ENCODE assay signal across 8 cellular contexts in the genomic region with DNA sequence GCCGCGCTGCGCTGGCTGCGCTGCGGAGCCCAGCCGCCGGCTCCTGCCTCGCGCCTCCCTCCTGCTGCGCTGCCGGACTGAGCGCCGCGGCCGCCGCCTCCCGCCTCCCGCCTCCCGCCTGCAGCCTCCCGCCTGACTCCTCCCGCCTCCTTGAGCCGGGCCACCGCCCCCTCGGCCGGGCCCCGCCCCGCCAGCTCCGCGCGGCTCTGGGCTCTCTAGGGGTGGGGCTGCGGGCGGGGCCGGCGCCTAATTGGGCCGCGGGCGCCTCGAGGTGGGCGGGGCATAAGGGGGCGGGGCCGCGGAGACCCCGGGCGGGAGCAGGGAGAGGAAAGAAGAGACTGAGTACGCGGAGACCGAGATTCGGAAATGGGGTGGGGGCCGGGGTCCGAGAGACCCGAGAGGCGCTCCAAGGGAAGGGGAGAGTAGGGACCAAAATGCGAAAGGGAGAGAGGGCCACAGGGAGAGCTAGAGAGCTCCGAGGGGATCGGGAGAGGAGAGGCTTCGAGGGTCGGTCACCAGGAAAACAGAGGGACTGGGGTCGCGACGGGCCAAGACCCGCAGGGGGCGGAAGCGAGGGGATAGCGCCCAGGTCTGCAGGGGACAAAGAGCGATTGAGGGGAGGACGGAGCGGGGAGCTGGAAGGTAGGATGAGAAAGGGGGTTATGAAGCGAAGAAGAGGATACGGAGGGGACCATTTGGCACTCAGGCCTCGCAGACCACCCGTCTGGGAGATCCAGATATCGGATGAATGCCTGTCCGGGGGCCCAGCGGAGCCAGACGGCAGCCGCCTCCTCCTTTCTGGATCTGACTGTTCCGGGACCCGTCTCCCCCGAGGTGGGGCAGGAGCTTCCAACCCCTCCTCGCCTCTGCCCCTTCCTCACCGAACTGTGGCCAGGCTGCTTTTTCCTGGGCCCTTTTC. TPM values are rescaled to one million over a fixed set of nuclear protein-coding genes. Genes with fewer than 3 reads are reported as not detected.
DNase-seq lines count a peak whose midpoint lies in the region; ATAC-seq and TF ChIP-seq lines count a peak whose summit lies in the region.

A gene (minus strand): TSS at position 79 of the 919 bp plus-strand sequence. CDS start 255 bp downstream, outside the sequence.

- H3K4me1 Mint-ChIP-seq in activated CD4-positive, alpha-beta T cell treated with anti-CD3 and anti-CD28 coated beads for 36 hours, result peaks cover 44% of the 10 kb centered on the region
- H3K4me1 Mint-ChIP-seq in chondrocyte (ENCODE audit: low read depth), result peaks cover 20% of the 10 kb centered on the region

- H3K36me3 Mint-ChIP-seq in activated CD4-positive, alpha-beta T cell treated with anti-CD3 and anti-CD28 coated beads for 36 hours (ENCODE audit: low read depth), result no peaks in the 10 kb centered on the region
- no peaks in the 10 kb centered on the region for H3K36me3 Mint-ChIP-seq in chondrocyte (ENCODE audit: low read depth)

- CTCF ChIA-PET in activated CD4-positive, alpha-beta T cell treated with anti-CD3 and anti-CD28 coated beads for 36 hours (lab: Charles Lee), result interaction anchor here (0.5 to 1.7 kb wide), 5 partner anchors 47 to 190 kb away, joined by 3 to 4 read pairs (median 4); no protein-coding TSS in a partner anchor

- H3K27me3 Mint-ChIP-seq in activated CD4-positive, alpha-beta T cell treated with anti-CD3 and anti-CD28 coated beads for 36 hours, result peaks cover 41% of the 10 kb centered on the region
- peaks cover 29% of the 10 kb centered on the region for H3K27me3 Mint-ChIP-seq in chondrocyte (ENCODE audit: low read depth)

- TF ChIP-seq CTCF in chondrocyte (IDR thresholded peaks at IDR 0.05), result peak; percentile 56

- no peak within 1 kb of the TSS for H3K27ac Mint-ChIP-seq in activated CD4-positive, alpha-beta T cell treated with anti-CD3 and anti-CD28 coated beads for 36 hours
- no peak within 1 kb of the TSS for H3K27ac Mint-ChIP-seq in chondrocyte (ENCODE audit: unreplicated experiment)

- peak within 1 kb of the TSS; percentile 64 for H3K4me3 Mint-ChIP-seq in activated CD4-positive, alpha-beta T cell treated with anti-CD3 and anti-CD28 coated beads for 36 hours
- peak within 1 kb of the TSS; percentile 74 for H3K4me3 Mint-ChIP-seq in chondrocyte (ENCODE audit: unreplicated experiment)

- ATAC-seq in GM18858 (IDR thresholded peaks at IDR 0.05; ENCODE audit: unreplicated experiment), result peak; percentile 42
- peak; percentile 84 for ATAC-seq in HG03135 (IDR thresholded peaks at IDR 0.05; ENCODE audit: unreplicated experiment)
- peak; percentile 79 for ATAC-seq in activated CD4-positive, alpha-beta T cell treated with anti-CD3 and anti-CD28 coated beads for 36 hours

- DNase-seq in A172 (ENCODE audit: low spot score) (peak; percentile 76), NCI-H2227 treated with DMSO at 0.1 percent for 48 hours (lab: John Stamatoyannopoulos, UW) (peak; percentile 88), chondrocyte (ENCODE audit: low spot score) (no peak), left kidney (ENCODE audit: low read depth, low spot score) (peak; percentile 98)
- peak; percentile 93 for DNase-seq in activated CD4-positive, alpha-beta T cell treated with anti-CD3 and anti-CD28 coated beads for 36 hours
- peak; percentile 71 to 87 (median 82) for DNase-seq in stimulated activated CD4-positive, alpha-beta T cell treated with anti-CD3 and anti-CD28 coated beads, Interleukin-1b, Interleukin-23, amount 100 ng/mL, for 24 hours (ENCODE audit: low read depth in 4 of 4, low spot score in 1 of 4)

- no peaks in the 10 kb centered on the region for H3K9me3 Mint-ChIP-seq in activated CD4-positive, alpha-beta T cell treated with anti-CD3 and anti-CD28 coated beads for 36 hours (ENCODE audit: low read depth)
- no peaks in the 10 kb centered on the region for H3K9me3 Mint-ChIP-seq in chondrocyte (ENCODE audit: low read depth)

- POLR2A ChIA-PET in activated CD4-positive, alpha-beta T cell treated with anti-CD3 and anti-CD28 coated beads for 36 hours (lab: Charles Lee), result interaction anchor here (0.6 kb wide), 2 partner anchors 15 to 71 kb away, joined by 3 to 6 read pairs; no protein-coding TSS in a partner anchor

- intact Hi-C loops in activated CD4-positive, alpha-beta T cell treated with anti-CD3 and anti-CD28 coated beads for 36 hours (cut with DNase I, micrococcal nuclease), result loop anchor here in 1 of 2 experiments (1.0 to 5.0 kb wide), 8 partner anchors 21 to 583 kb away; a partner anchor contains a TSS

RNA-seq across cellular contexts. Expression of the gene that starts here (rescaled TPM):
- total RNA-seq in A172 (2014; rRNA removed; shearing (Covaris generic)), result 22.9 and 28.2 TPM in 2 replicates
- total RNA-seq in activated CD4-positive, alpha-beta T cell treated with anti-CD3 and anti-CD28 coated beads for 36 hours, result under 1 TPM; 0.37 to 0.83 TPM
- total RNA-seq in chondrocyte, result 1.6 to 2.8 TPM (median 2.0 TPM) in 3 replicates

Comparison
In these comparisons a context has a peak if more than half of its experiments do, and no peak if none do; other contexts are left out.
1. Peak in DNase-seq and ATAC-seq in activated CD4-positive, alpha-beta T cell treated with anti-CD3 and anti-CD28 coated beads for 36 hours; RNA of the gene not detected or under 1 TPM.